ENCODE assay signal across 8 cellular contexts in genomic region chr3:183098538-183099025, GRCh38. TPM values are rescaled to one million over a fixed set of nuclear protein-coding genes. Genes with fewer than 3 reads are reported as not detected.
A peak's percentile ranks its signal among the peaks of the same experiment; 100 is the strongest.
DNase-seq lines count a peak whose midpoint lies in the region; FAIRE-seq and TF ChIP-seq lines count a peak whose summit lies in the region.

No MANE protein-coding gene starts in this region.

- H2BK120ac ChIP-seq in H1 (replicated peaks; ENCODE audit: low read depth, low read length): no peak overlapping the region

- no peak overlapping the region for H2AK5ac ChIP-seq in H1 (ENCODE audit: low read depth, low read length)

- TF ChIP-seq RAD21 in H1 (IDR thresholded peaks at IDR 0.05 in 1 of 2, conservative IDR thresholded peaks at IDR 0.05 in 1 of 2; ENCODE audit: low read depth in 2 of 2, low read length in 2 of 2): no peak

- H2BK15ac ChIP-seq in H1 (ENCODE audit: low read length): no peak overlapping the region; the same call in 1 of the 2 replicates

- peaks cover 3% of the 10 kb centered on the region; the same call in 1 of the 2 replicates for H3K79me1 ChIP-seq in H1 (ENCODE audit: low read depth, low read length)

- no peaks in the 10 kb centered on the region for H3K27me3 Mint-ChIP-seq in activated naive CD4-positive, alpha-beta T cell treated with anti-CD3 and anti-CD28 coated beads, Interleukin-2, amount 10 ng/mL, durations not matched to agents 7 days and 5 days
- no peaks in the 10 kb centered on the region for H3K27me3 Mint-ChIP-seq in neural crest cell (ENCODE audit: low read depth)

- peak overlapping the region; percentile 51; the same call in 1 of the 2 replicates for H2AFZ ChIP-seq in H1 (ENCODE audit: low read length)

- no peak overlapping the region for H3K4ac ChIP-seq in H1 (replicated peaks; ENCODE audit: insufficient read length, low read depth, low read length)

- H3K56ac ChIP-seq in H1 (replicated peaks; ENCODE audit: insufficient read length, low read depth, low read length): peak overlapping the region; percentile 38

- H3K27ac Mint-ChIP-seq in activated naive CD4-positive, alpha-beta T cell treated with anti-CD3 and anti-CD28 coated beads, Interleukin-2, amount 10 ng/mL, durations not matched to agents 7 days and 5 days: peak overlapping the region; percentile 92
- H3K27ac Mint-ChIP-seq in neural crest cell (ENCODE audit: unreplicated experiment): peak overlapping the region; percentile 97

- CTCF ChIA-PET in activated naive CD4-positive, alpha-beta T cell treated with anti-CD3 and anti-CD28 coated beads, Interleukin-2, amount 10 ng/mL, durations not matched to agents 7 days and 5 days (lab: Charles Lee): interaction anchor here (0.6 to 1.2 kb wide), 4 partner anchors 14 to 74 kb away, joined by 3 to 11 read pairs (median 4); no protein-coding TSS in a partner anchor
- CTCF ChIA-PET in H1 (lab: Charles Lee; ENCODE audit: partially characterized antibody): interaction anchor here (1.1 to 6.0 kb wide), 4 partner anchors 14 to 18 kb away, joined by 3 to 60 read pairs (median 8); no protein-coding TSS in a partner anchor

- H2BK12ac ChIP-seq in H1 (ENCODE audit: low read depth, low read length): peak overlapping the region; percentile 84; the same call in 1 of the 2 replicates

- H3K9me3 ChIP-seq in H1 (ENCODE audit: insufficient read depth in 2 of 2, low read depth in 1 of 2, low read length in 1 of 2): no peaks in the 10 kb centered on the region

- H4K5ac ChIP-seq in H1 (ENCODE audit: insufficient read length, low read depth, low read length): no peak overlapping the region

- peak overlapping the region; percentile 65 to 78 for H3K4me2 ChIP-seq in H1 (ENCODE audit: insufficient read depth in 1 of 2, low read depth in 2 of 2, low read length in 2 of 2)

- peak overlapping the region; percentile 89 for H3K4me3 ChIP-seq in NB4 (ENCODE audit: low read depth, low read length)
- H3K4me3 ChIP-seq in H1 (ENCODE audit: extremely low read depth in 1 of 4, insufficient read depth in 2 of 4, low read depth in 3 of 4, low read length in 4 of 4): peak overlapping the region; percentile 83 to 93 (median 86)

- H4K91ac ChIP-seq in H1 (replicated peaks; ENCODE audit: insufficient read length, low read length): no peak overlapping the region

- H3K27ac ChIP-seq in H1 (ENCODE audit: low read depth, low read length): peak overlapping the region; percentile 74

- H3K14ac ChIP-seq in H1 (ENCODE audit: insufficient read length): no peak overlapping the region

- no peak overlapping the region for H2BK20ac ChIP-seq in H1 (ENCODE audit: low read length)

- H4K20me1 ChIP-seq in H1 (replicated peaks in 1 of 2; ENCODE audit: control insufficient read depth in 1 of 2, insufficient read depth in 2 of 2, low read length in 2 of 2): no peaks in the 10 kb centered on the region

- no peak for FAIRE-seq in H1 (lab: Jason Lieb, UNC)

- peak overlapping the region; percentile 96 for H2BK5ac ChIP-seq in H1 (ENCODE audit: low read depth, low read length)

- no peaks in the 10 kb centered on the region; a peak in 2 of 7 replicates for H3K4me1 ChIP-seq in H1 (replicated peaks in 1 of 4; ENCODE audit: control insufficient read depth in 3 of 4, insufficient read depth in 4 of 4, low read length in 3 of 4)

- H3K9me3 Mint-ChIP-seq in activated naive CD4-positive, alpha-beta T cell treated with anti-CD3 and anti-CD28 coated beads, Interleukin-2, amount 10 ng/mL, durations not matched to agents 7 days and 5 days: no peaks in the 10 kb centered on the region
- H3K9me3 Mint-ChIP-seq in neural crest cell: no peaks in the 10 kb centered on the region

- H3K79me2 ChIP-seq in H1 (ENCODE audit: control insufficient read depth in 1 of 2, insufficient read depth in 2 of 2, low read length in 2 of 2): peaks cover 0 to 20% of the 10 kb centered on the region in 2 experiments; a peak in 2 of 4 replicates

- H3K36me3 ChIP-seq in H1 (ENCODE audit: control insufficient read depth in 2 of 4, insufficient read depth in 4 of 4, low read length in 3 of 4): no peaks in the 10 kb centered on the region; a peak in 1 of 8 replicates

- peak overlapping the region in 3 of 4 experiments; percentile 72 to 89 (median 87); a peak in 6 of 7 replicates for H3K9ac ChIP-seq in H1 (replicated peaks in 1 of 4; ENCODE audit: extremely low read depth in 1 of 4, low read depth in 3 of 4, low read length in 3 of 4)

- H4K8ac ChIP-seq in H1 (ENCODE audit: extremely low read depth, insufficient read depth, low read length): 0 out of 2 replicates have a peak overlapping the region, but pooled peaks have one; percentile 84

- TF ChIP-seq POLR2A in NB4 (IDR thresholded peaks at IDR 0.05; ENCODE audit: extremely low read depth, insufficient read length) (no peak), H1 (IDR thresholded peaks at IDR 0.05; ENCODE audit: control extremely low read depth in 1 of 2, low read depth in 2 of 2, low read length in 2 of 2) (no peak)

- no peak for TF ChIP-seq CTCF in NB4 (IDR thresholded peaks at IDR 0.05; ENCODE audit: low read depth, low read length)
- TF ChIP-seq CTCF in H1 (IDR thresholded peaks at IDR 0.05; ENCODE audit: control extremely low read depth in 1 of 3, insufficient read depth in 1 of 3, low read depth in 1 of 3, low read length in 3 of 3): no peak
- no peak for TF ChIP-seq CTCF in neural crest cell (conservative IDR thresholded peaks at IDR 0.05)

- H3K4me1 Mint-ChIP-seq in activated naive CD4-positive, alpha-beta T cell treated with anti-CD3 and anti-CD28 coated beads, Interleukin-2, amount 10 ng/mL, durations not matched to agents 7 days and 5 days: peaks cover 40% of the 10 kb centered on the region
- peaks cover 24% of the 10 kb centered on the region for H3K4me1 Mint-ChIP-seq in neural crest cell

- H3K4me3 Mint-ChIP-seq in activated naive CD4-positive, alpha-beta T cell treated with anti-CD3 and anti-CD28 coated beads, Interleukin-2, amount 10 ng/mL, durations not matched to agents 7 days and 5 days: peak overlapping the region; percentile 88
- peak overlapping the region; percentile 96 for H3K4me3 Mint-ChIP-seq in neural crest cell

- peaks cover 18% of the 10 kb centered on the region for H3K36me3 Mint-ChIP-seq in activated naive CD4-positive, alpha-beta T cell treated with anti-CD3 and anti-CD28 coated beads, Interleukin-2, amount 10 ng/mL, durations not matched to agents 7 days and 5 days
- no peaks in the 10 kb centered on the region for H3K36me3 Mint-ChIP-seq in neural crest cell (ENCODE audit: low read depth)

- 17% methylated on average over 8 of the region's 8 CpGs; no CpG with 5 or more reads in 1 of the 2 experiments for WGBS in H1 (ENCODE audit: extremely low coverage in 1 of 2, insufficient coverage in 1 of 2, insufficient read length in 1 of 2, insufficient replicate concordance in 2 of 2, low coverage in 1 of 2, low lambda C conversion rate in 2 of 2, missing lambda C conversion rate in 1 of 2), 2 experiments

- H3K27me3 ChIP-seq in H1 (replicated peaks in 1 of 4; ENCODE audit: control insufficient read depth in 3 of 4, extremely low read depth in 1 of 4, insufficient read depth in 3 of 4, low read length in 3 of 4): no peaks in the 10 kb centered on the region

- 0 out of 2 replicates have a peak overlapping the region, but pooled peaks have one; percentile 62 for H3K18ac ChIP-seq in H1 (ENCODE audit: extremely low read depth, low read length)

- TF ChIP-seq EP300 in H1 (IDR thresholded peaks at IDR 0.05; ENCODE audit: borderline replicate concordance in 1 of 2, low read depth in 2 of 2, low read length in 2 of 2): no peak

- H3K23me2 ChIP-seq in H1 (ENCODE audit: low read depth, low read length): peaks cover 9% of the 10 kb centered on the region; the same call in 1 of the 2 replicates

- no peak overlapping the region for H3K23ac ChIP-seq in H1 (ENCODE audit: insufficient read length)

- POLR2A ChIA-PET in H1 (lab: Charles Lee; ENCODE audit: partially characterized antibody): interaction anchor here (1.4 to 3.9 kb wide), 3 partner anchors 11 to 18 kb away, joined by 4 to 29 read pairs (median 15); no protein-coding TSS in a partner anchor

- DNase-seq in activated naive CD4-positive, alpha-beta T cell treated with anti-CD3 and anti-CD28 coated beads, Interleukin-2, amount 10 ng/mL, durations not matched to agents 7 days and 5 days: no peak
- no peak for DNase-seq in activated naive CD4-positive, alpha-beta T cell treated with Interleukin-2 at 50 U/mL for 16 hours
- no peak for DNase-seq in NB4 (ENCODE audit: low read depth)
- DNase-seq in H1 (ENCODE audit: low read depth in 1 of 2, low spot score in 2 of 2): no peak
- DNase-seq in neural crest cell (ENCODE audit: low read depth, low spot score): no peak
- no peak for DNase-seq in pons (ENCODE audit: low spot score)
- no peak for DNase-seq in mesenteric fat pad (ENCODE audit: low spot score)
- DNase-seq in KG1 (lab: John Stamatoyannopoulos, UW): no peak

TF ChIP-seq in H1, 55 proteins besides CTCF, POLR2A, EP300 and RAD21:
- no peak for TF ChIP-seq RBBP5 (IDR thresholded peaks at IDR 0.05; ENCODE audit: borderline replicate concordance, low read depth, low read length)
- no peak for TF ChIP-seq HDAC6 (IDR thresholded peaks at IDR 0.05; ENCODE audit: low read depth, low read length)
- no peak for TF ChIP-seq GABPA (IDR thresholded peaks at IDR 0.05; ENCODE audit: borderline replicate concordance, insufficient read depth, low read length)
- no peak for TF ChIP-seq TAF7 (optimal IDR thresholded peaks at IDR 0.05; ENCODE audit: borderline replicate concordance, low read depth, low read length)

RNA-seq across cellular contexts. Expression of gene MCCC1, which starts 0.7 kb away (rescaled TPM):
- total RNA-seq in H1 (2021; fragmentation: NEBNext Ultra II Directional; extraction: Animal tissue kit (Norgen Biotek cat#: 25700)): 21.5 and 24.6 TPM in 2 replicates
- polyA plus RNA-seq in H1 (2011; rRNA removed): 10.8 and 11.3 TPM in 2 replicates
- 17.6 TPM for polyA plus RNA-seq in H1 (2011; cell fraction: cytosol; rRNA removed)
- polyA plus RNA-seq in H1 (2011; cell fraction: nucleus; rRNA removed): 36.1 TPM
- 17.7 to 25.6 TPM (median 20.1 TPM) in 4 replicates for polyA plus RNA-seq in H1 (2012, experiment 1 of 2)
- 3.2 TPM for polyA plus RNA-seq in H1 (2012, experiment 2 of 2)
- polyA plus RNA-seq in H1 (2013, experiment 1 of 2): 13.2 TPM
- 12.5 TPM for polyA plus RNA-seq in H1 (2013, experiment 2 of 2)
- polyA minus RNA-seq in H1 (2011; rRNA and poly(A)+ RNA removed): 21.7 and 27.3 TPM in 2 replicates
- 15.6 TPM for polyA minus RNA-seq in H1 (2011; cell fraction: cytosol; rRNA and poly(A)+ RNA removed)
- 48.6 TPM for polyA minus RNA-seq in H1 (2011; cell fraction: nucleus; rRNA and poly(A)+ RNA removed)
- 28.8 and 30.6 TPM in 2 replicates for total RNA-seq in neural crest cell
- 55.2 TPM for total RNA-seq in mesenteric fat pad
